Comparison of ENCODE assay signal across 10 cellular contexts in the genomic region with DNA sequence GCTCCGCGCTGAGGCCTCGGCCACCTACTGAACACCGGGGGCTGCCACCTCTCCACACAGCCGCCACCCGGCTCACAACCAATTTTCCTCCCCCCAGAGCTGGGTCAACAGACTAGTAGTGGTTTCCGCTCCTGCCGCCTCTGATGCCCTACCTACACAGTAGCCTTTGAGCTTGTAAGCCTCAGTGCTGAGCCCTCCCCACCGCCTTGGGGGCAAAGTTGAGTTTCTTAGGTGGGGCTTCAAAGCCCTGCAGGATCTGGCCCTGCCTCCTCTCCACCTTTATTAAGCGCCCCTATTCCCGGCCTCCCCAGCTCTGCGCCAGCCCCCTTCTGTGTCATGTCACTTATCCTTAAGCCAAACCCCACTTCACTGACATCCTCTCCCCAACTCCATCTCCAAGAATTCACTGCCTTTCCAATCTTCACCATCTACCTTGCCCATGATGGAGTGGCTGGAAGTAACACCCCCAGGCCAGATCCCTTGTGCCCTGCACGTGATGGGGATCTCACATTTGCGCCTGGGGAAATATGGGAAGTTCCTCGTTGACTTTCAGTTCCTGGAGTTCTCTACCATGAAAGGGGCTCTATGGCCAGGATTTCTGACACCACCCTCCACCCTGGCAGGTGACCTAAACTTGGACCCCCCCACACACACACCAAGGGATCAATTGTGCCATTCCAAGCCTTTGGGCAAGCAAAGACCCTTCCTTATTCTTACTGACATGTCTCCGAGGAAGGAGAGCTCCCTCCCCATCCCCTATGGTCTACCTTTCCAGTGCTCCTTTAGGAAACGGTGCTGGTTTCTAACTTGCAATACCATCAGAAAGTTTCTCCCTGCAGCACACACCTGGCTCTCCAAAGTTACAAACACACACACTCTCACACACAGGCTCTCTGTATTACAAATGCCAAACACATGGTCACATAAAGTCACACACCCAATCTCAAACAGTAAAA. TPM values are rescaled to one million over a fixed set of nuclear protein-coding genes. Genes with fewer than 3 reads are reported as not detected.
DNase-seq lines count a peak whose midpoint lies in the region; ATAC-seq, FAIRE-seq and TF ChIP-seq lines count a peak whose summit lies in the region.
"Had no signal": no experiment of that assay in that cellular context is flagged by ENCODE, and none has a peak within 500 bp of the region (broad histone marks: within the 10 kb centered on the region; RNA-seq: fewer than 3 reads in every experiment).

No MANE protein-coding gene starts in this region.

- POLR2A ChIA-PET in CD4-positive, alpha-beta T cell (lab: Charles Lee) = interaction anchor here (1.0 kb wide), 2 partner anchors 20 to 188 kb away, joined by 3 to 4 read pairs; a partner anchor contains a TSS
- POLR2A ChIA-PET in HEK293 (lab: Yijun Ruan, JAX) = interaction anchor here (1.0 to 2.2 kb wide), 2 partner anchors 43 to 44 kb away, joined by 3 to 7 read pairs; no protein-coding TSS in a partner anchor

- peaks cover 78% of the 10 kb centered on the region for H3K27me3 Mint-ChIP-seq in CD4-positive, alpha-beta T cell
- H3K27me3 Mint-ChIP-seq in astrocyte (ENCODE audit: low read depth, unreplicated experiment) = peaks cover 64% of the 10 kb centered on the region
- peaks cover 76% of the 10 kb centered on the region for H3K27me3 Mint-ChIP-seq in nephron (ENCODE audit: low read depth)

- no peak overlapping the region for H2AFZ ChIP-seq in astrocyte (ENCODE audit: low read depth, low read length)

- FAIRE-seq in astrocyte (lab: Jason Lieb, UNC) = no peak
- FAIRE-seq: RCC 7860 had no signal

- no peak for ATAC-seq in CD4-positive, alpha-beta T cell (ENCODE audit: poor library complexity)
- no peak for ATAC-seq in HG03378 (IDR thresholded peaks at IDR 0.05; ENCODE audit: unreplicated experiment)

- H3K9ac ChIP-seq in astrocyte (ENCODE audit: low read length) = no peak overlapping the region

- no peak overlapping the region for H3K27ac ChIP-seq in CD4-positive, alpha-beta T cell (ENCODE audit: low read depth, low read length)
- H3K27ac ChIP-seq in HEK293 (ENCODE audit: extremely low read depth, low read depth, low read length) (no peak overlapping the region), astrocyte (ENCODE audit: low read depth, low read length) (no peak overlapping the region)

- TF ChIP-seq CTCF in CD4-positive, alpha-beta T cell (IDR thresholded peaks at IDR 0.05) = no peak
- TF ChIP-seq CTCF in HEK293 (tag by site-specific recombination; IDR thresholded peaks at IDR 0.05) (no peak), astrocyte (IDR thresholded peaks at IDR 0.05; ENCODE audit: insufficient read depth, low read depth, low read length) (no peak), nephron (IDR thresholded peaks at IDR 0.05; ENCODE audit: unreplicated experiment in 3 of 3) (peak in 1 of 3 experiments; percentile 33)

- peak overlapping the region; percentile 80 for H3K4me3 Mint-ChIP-seq in CD4-positive, alpha-beta T cell
- H3K4me3 Mint-ChIP-seq in astrocyte (ENCODE audit: unreplicated experiment) = no peak overlapping the region
- H3K4me3 Mint-ChIP-seq in nephron = peak overlapping the region; percentile 33 to 92 (median 75)

- no peak for DNase-seq in CD4-positive, alpha-beta T cell
- DNase-seq in astrocyte (ENCODE audit: low read depth) = no peak
- DNase-seq in kidney tubule cell (ENCODE audit: low spot score) = no peak
- no peak for DNase-seq in cerebellum (ENCODE audit: low spot score)
- DNase-seq in EL = no peak

- H4K20me1 ChIP-seq in astrocyte (ENCODE audit: insufficient read depth, low read length) = peaks cover 16% of the 10 kb centered on the region

- H3K9me3 Mint-ChIP-seq in CD4-positive, alpha-beta T cell = no peaks in the 10 kb centered on the region
- peaks cover 2% of the 10 kb centered on the region for H3K9me3 Mint-ChIP-seq in astrocyte (ENCODE audit: unreplicated experiment)
- H3K9me3 Mint-ChIP-seq in nephron = no peaks in the 10 kb centered on the region

- no peak overlapping the region for H3K4me3 ChIP-seq in HEK293 (ENCODE audit: low read depth, low read length)
- H3K4me3 ChIP-seq in astrocyte (ENCODE audit: insufficient read depth, low read depth, low read length) = no peak overlapping the region

- CTCF ChIA-PET in CD4-positive, alpha-beta T cell (lab: Charles Lee) = interaction anchor here (1.1 to 2.5 kb wide), 10 partner anchors 11 to 968 kb away, joined by 3 to 11 read pairs (median 4); a partner anchor contains a TSS
- CTCF ChIA-PET in HEK293 (lab: Yijun Ruan, JAX) = interaction anchor here (0.5 to 6.0 kb wide), 66 partner anchors 8 to 1116 kb away, joined by 3 to 105 read pairs (median 5); a partner anchor contains a TSS

- intact Hi-C loops in CD4-positive, alpha-beta T cell (cut with DNase I, micrococcal nuclease) = loop anchor here (1.0 to 10.0 kb wide), 4 partner anchors 47 to 260 kb away; no protein-coding TSS in a partner anchor

- H3K9me3 ChIP-seq in CD4-positive, alpha-beta T cell (ENCODE audit: control insufficient read depth, low read length) = no peaks in the 10 kb centered on the region
- H3K9me3 ChIP-seq in HEK293 (ENCODE audit: control insufficient read depth, insufficient read depth, low read depth, low read length) = no peaks in the 10 kb centered on the region
- no peaks in the 10 kb centered on the region for H3K9me3 ChIP-seq in astrocyte (ENCODE audit: insufficient read depth, low read depth, low read length)

- H3K36me3 ChIP-seq in HEK293 (ENCODE audit: control insufficient read depth in 2 of 2, insufficient read depth in 1 of 2, low read length in 2 of 2) (no peaks in the 10 kb centered on the region), astrocyte (ENCODE audit: insufficient read depth, low read length) (no peaks in the 10 kb centered on the region)

- H3K27me3 ChIP-seq in CD4-positive, alpha-beta T cell (ENCODE audit: control insufficient read depth, insufficient read depth, low read length) = peaks cover 67% of the 10 kb centered on the region
- peaks cover 68% of the 10 kb centered on the region for H3K27me3 ChIP-seq in astrocyte (ENCODE audit: insufficient read depth, low read length)

- H3K4me1 ChIP-seq in HEK293 (ENCODE audit: control insufficient read depth, insufficient read depth, low read length) = no peaks in the 10 kb centered on the region
- no peaks in the 10 kb centered on the region for H3K4me1 ChIP-seq in astrocyte (ENCODE audit: insufficient read depth, low read length)

- H3K4me1 Mint-ChIP-seq in CD4-positive, alpha-beta T cell (ENCODE audit: low read depth) = peaks cover 26% of the 10 kb centered on the region
- no peaks in the 10 kb centered on the region for H3K4me1 Mint-ChIP-seq in astrocyte (ENCODE audit: low read depth, unreplicated experiment)
- peaks cover 30% of the 10 kb centered on the region for H3K4me1 Mint-ChIP-seq in nephron

- H3K27ac Mint-ChIP-seq in CD4-positive, alpha-beta T cell = no peak overlapping the region
- H3K27ac Mint-ChIP-seq in astrocyte (ENCODE audit: unreplicated experiment) (peak overlapping the region; percentile 29), nephron (no peak overlapping the region)

- no peaks in the 10 kb centered on the region for H3K79me2 ChIP-seq in astrocyte (ENCODE audit: insufficient read depth, low read length)

- no peak overlapping the region for H3K4me2 ChIP-seq in astrocyte (ENCODE audit: low read length)

- H3K36me3 Mint-ChIP-seq in CD4-positive, alpha-beta T cell (ENCODE audit: low read depth) = no peaks in the 10 kb centered on the region
- H3K36me3 Mint-ChIP-seq in astrocyte (ENCODE audit: low read depth, unreplicated experiment) = no peaks in the 10 kb centered on the region
- H3K36me3 Mint-ChIP-seq in nephron (ENCODE audit: low read depth) = no peaks in the 10 kb centered on the region

TF ChIP-seq in HEK293, 187 proteins besides CTCF, POLR2A, EP300 and RAD21 (continues in another document):
- no peak for TF ChIP-seq IKZF3 (tag by site-specific recombination; IDR thresholded peaks at IDR 0.05)
- no peak for TF ChIP-seq SP2 (tag by site-specific recombination; IDR thresholded peaks at IDR 0.05)
- TF ChIP-seq, protein P1, sequence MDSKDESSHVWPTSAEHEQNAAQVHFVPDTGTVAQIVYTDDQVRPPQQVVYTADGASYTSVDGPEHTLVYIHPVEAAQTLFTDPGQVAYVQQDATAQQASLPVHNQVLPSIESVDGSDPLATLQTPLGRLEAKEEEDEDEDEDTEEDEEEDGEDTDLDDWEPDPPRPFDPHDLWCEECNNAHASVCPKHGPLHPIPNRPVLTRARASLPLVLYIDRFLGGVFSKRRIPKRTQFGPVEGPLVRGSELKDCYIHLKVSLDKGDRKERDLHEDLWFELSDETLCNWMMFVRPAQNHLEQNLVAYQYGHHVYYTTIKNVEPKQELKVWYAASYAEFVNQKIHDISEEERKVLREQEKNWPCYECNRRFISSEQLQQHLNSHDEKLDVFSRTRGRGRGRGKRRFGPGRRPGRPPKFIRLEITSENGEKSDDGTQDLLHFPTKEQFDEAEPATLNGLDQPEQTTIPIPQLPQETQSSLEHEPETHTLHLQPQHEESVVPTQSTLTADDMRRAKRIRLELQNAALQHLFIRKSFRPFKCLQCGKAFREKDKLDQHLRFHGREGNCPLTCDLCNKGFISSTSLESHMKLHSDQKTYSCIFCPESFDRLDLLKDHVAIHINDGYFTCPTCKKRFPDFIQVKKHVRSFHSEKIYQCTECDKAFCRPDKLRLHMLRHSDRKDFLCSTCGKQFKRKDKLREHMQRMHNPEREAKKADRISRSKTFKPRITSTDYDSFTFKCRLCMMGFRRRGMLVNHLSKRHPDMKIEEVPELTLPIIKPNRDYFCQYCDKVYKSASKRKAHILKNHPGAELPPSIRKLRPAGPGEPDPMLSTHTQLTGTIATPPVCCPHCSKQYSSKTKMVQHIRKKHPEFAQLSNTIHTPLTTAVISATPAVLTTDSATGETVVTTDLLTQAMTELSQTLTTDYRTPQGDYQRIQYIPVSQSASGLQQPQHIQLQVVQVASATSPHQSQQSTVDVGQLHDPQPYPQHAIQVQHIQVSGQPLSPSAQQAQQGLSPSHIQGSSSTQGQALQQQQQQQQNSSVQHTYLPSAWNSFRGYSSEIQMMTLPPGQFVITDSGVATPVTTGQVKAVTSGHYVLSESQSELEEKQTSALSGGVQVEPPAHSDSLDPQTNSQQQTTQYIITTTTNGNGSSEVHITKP (tag by site-specific recombination; IDR thresholded peaks at IDR 0.05) = peak; percentile 56
- no peak for TF ChIP-seq ZNF19 (tag by site-specific recombination; IDR thresholded peaks at IDR 0.05; ENCODE audit: low read depth)
- no peak for TF ChIP-seq ZFP41 (tag by site-specific recombination; IDR thresholded peaks at IDR 0.05; ENCODE audit: borderline replicate concordance)
- TF ChIP-seq ZNF140 (tag by site-specific recombination; IDR thresholded peaks at IDR 0.05) = no peak

RNA-seq across cellular contexts. Expression of a gene that starts 2.7 kb away (rescaled TPM):
- not detected for total RNA-seq in CD4-positive, alpha-beta T cell
- 6.6 and 7.4 TPM in 2 replicates for total RNA-seq in astrocyte
- total RNA-seq in cerebellum = 18.6 TPM
- total RNA-seq: fibroblast of lung had no signal

RNA-seq across cellular contexts. Expression of a gene that starts 19.7 kb away (rescaled TPM):
- total RNA-seq in CD4-positive, alpha-beta T cell = 1 to 10 TPM; 4.6 to 5.7 TPM
- total RNA-seq in astrocyte = 13.9 TPM in 2 replicates
- total RNA-seq in cerebellum = 5.7 TPM

RNA-seq across cellular contexts. Expression of a gene that starts 28.1 kb away (rescaled TPM):
- total RNA-seq in CD4-positive, alpha-beta T cell = 10 to 100 TPM; 81.5 to 84.4 TPM
- 93.0 and 94.8 TPM in 2 replicates for total RNA-seq in astrocyte
- total RNA-seq in cerebellum = 57.4 TPM

RNA-seq across cellular contexts. Expression of a gene that starts 36.7 kb away (rescaled TPM):
- under 1 TPM; 0.25 to 0.34 TPM for total RNA-seq in CD4-positive, alpha-beta T cell
- total RNA-seq in astrocyte = 0.16 and 0.19 TPM in 2 replicates
- total RNA-seq in cerebellum = 0.45 TPM

RNA-seq across cellular contexts. Expression of a gene that starts 45.4 kb away (rescaled TPM):
- 10 to 100 TPM; 11.7 to 12.1 TPM for total RNA-seq in CD4-positive, alpha-beta T cell
- total RNA-seq in astrocyte = 73.2 and 81.3 TPM in 2 replicates
- 24.3 TPM for total RNA-seq in cerebellum
